12 cellular contexts compared by ENCODE assay signal in genomic region chr10:96244354-96244753, GRCh38. TPM values are rescaled to one million over a fixed set of nuclear protein-coding genes. Genes with fewer than 3 reads are reported as not detected.
DNase-seq lines count a peak whose midpoint lies in the region; ATAC-seq and TF ChIP-seq lines count a peak whose summit lies in the region.
"Had no signal": no experiment of that assay in that cellular context is flagged by ENCODE, and none has a peak within 500 bp of the region (broad histone marks: within the 10 kb centered on the region; RNA-seq: fewer than 3 reads in every experiment).

No MANE protein-coding gene starts in this region.

- ATAC-seq in GM19328 (IDR thresholded peaks at IDR 0.05; ENCODE audit: unreplicated experiment) = peak; percentile 91
- ATAC-seq in HG02938 (IDR thresholded peaks at IDR 0.05; ENCODE audit: unreplicated experiment) = peak; percentile 99
- no peak for ATAC-seq in omental fat pad (ENCODE audit: low FRiP score)
- ATAC-seq: GM23338 had no signal

- in situ Hi-C loops in G401 (cut with HindIII; ENCODE audit: low sequenced_read_pairs) = no loop called here

- H3K4me3 ChIP-seq in effector memory CD4-positive, alpha-beta T cell (ENCODE audit: insufficient read depth, low read depth, low read length, poor library complexity, severe bottlenecking) = no peak overlapping the region
- no peak overlapping the region for H3K4me3 ChIP-seq in tibial artery
- H3K4me3 ChIP-seq: GM23338 had no signal

- no peak overlapping the region for H3K27ac ChIP-seq in effector memory CD4-positive, alpha-beta T cell (ENCODE audit: insufficient read depth, low read length, poor library complexity, severe bottlenecking)
- H3K27ac ChIP-seq in tibial artery = no peak overlapping the region

- no peaks in the 10 kb centered on the region for H3K36me3 ChIP-seq in effector memory CD4-positive, alpha-beta T cell (ENCODE audit: control insufficient read depth, insufficient read depth, low read length)
- no peaks in the 10 kb centered on the region for H3K36me3 ChIP-seq in tibial artery

- H3K4me1 ChIP-seq in effector memory CD4-positive, alpha-beta T cell (ENCODE audit: control insufficient read depth, insufficient read depth, low read length, poor library complexity, severe bottlenecking) = no peaks in the 10 kb centered on the region
- H3K4me1 ChIP-seq in tibial artery = peaks cover 0 to 7% (median 0%) of the 10 kb centered on the region in 4 donors

- DNase-seq in DMS53 treated with DMSO at 0.1 percent for 48 hours (lab: John Stamatoyannopoulos, UW; ENCODE audit: unreplicated experiment) (peak; percentile 79), tibial artery (no peak), G401 (ENCODE audit: low spot score) (no peak), omental fat pad (ENCODE audit: low spot score) (no peak)
- no peak for DNase-seq in effector memory CD4-positive, alpha-beta T cell
- DNase-seq: NCI-H1436, substantia nigra had no signal

- TF ChIP-seq POLR2A in Raji (IDR thresholded peaks at IDR 0.05; ENCODE audit: insufficient read depth, low read depth, low read length) = peak; percentile 45; the same call in 1 of the 2 replicates

- no peaks in the 10 kb centered on the region for H3K9me3 ChIP-seq in effector memory CD4-positive, alpha-beta T cell (ENCODE audit: control insufficient read depth, low read length)
- no peaks in the 10 kb centered on the region for H3K9me3 ChIP-seq in tibial artery

- no peaks in the 10 kb centered on the region for H3K27me3 ChIP-seq in effector memory CD4-positive, alpha-beta T cell (replicated peaks; ENCODE audit: control insufficient read depth, insufficient read depth, low read length, poor library complexity, severe bottlenecking)
- no peaks in the 10 kb centered on the region for H3K27me3 ChIP-seq in tibial artery

- intact Hi-C loops in tibial artery (cut with DNase I; ENCODE audit: low total_unique reads) = no loop called here

- TF ChIP-seq CTCF in tibial artery (IDR thresholded peaks at IDR 0.05) (no peak), omental fat pad (IDR thresholded peaks at IDR 0.05) (no peak)

RNA-seq across cellular contexts. Expression of gene BLNK, which starts 27.0 kb away (rescaled TPM):
- total RNA-seq in G401 (2014; rRNA removed; shearing (Covaris generic)) = not detected in 2 replicates
- 1 to 10 TPM in 3 of 4 donors, under 1 TPM in 1; 0.48 to 5.3 (median 3.2) TPM for total RNA-seq in omental fat pad
- total RNA-seq: GM23338 had no signal

RNA-seq across cellular contexts. Expression of gene DNTT, which starts 59.9 kb away (rescaled TPM):
- not detected in 2 replicates for total RNA-seq in G401 (2014; rRNA removed; shearing (Covaris generic))
- not detected for total RNA-seq in omental fat pad
- total RNA-seq: GM23338, kidney epithelial cell had no signal
